Comparison of ENCODE assay signal across 2 cellular contexts in genomic region chr10:35347899-35348608, GRCh38.
TF ChIP-seq lines count a peak whose summit lies in the region.

No MANE protein-coding gene starts in this region.

TF ChIP-seq in GM23338, 12 proteins besides CTCF, POLR2A, EP300 and RAD21:
- TF ChIP-seq ZNF462 (CRISPR knock-in tag; IDR thresholded peaks at IDR 0.05): no peak
- TF ChIP-seq ETS1 (IDR thresholded peaks at IDR 0.05): no peak
- TF ChIP-seq ZNF331 (CRISPR knock-in tag; IDR thresholded peaks at IDR 0.05; ENCODE audit: low read depth): no peak
- TF ChIP-seq CREB1 (CRISPR knock-in tag; IDR thresholded peaks at IDR 0.05; ENCODE audit: low read depth): no peak
- no peak for TF ChIP-seq EZH2phosphoT487 (IDR thresholded peaks at IDR 0.05; ENCODE audit: unreplicated experiment)
- no peak for TF ChIP-seq POLR2AphosphoS5 (IDR thresholded peaks at IDR 0.05; ENCODE audit: low read depth)
- no peak for TF ChIP-seq JUNB (IDR thresholded peaks at IDR 0.05; ENCODE audit: unreplicated experiment)
- no peak for TF ChIP-seq STAT1 (IDR thresholded peaks at IDR 0.05; ENCODE audit: unreplicated experiment)
- no peak for TF ChIP-seq REST (IDR thresholded peaks at IDR 0.05; ENCODE audit: unreplicated experiment)
- no peak for TF ChIP-seq NANOG (IDR thresholded peaks at IDR 0.05; ENCODE audit: borderline replicate concordance)
- no peak for TF ChIP-seq EZH2 (IDR thresholded peaks at IDR 0.05; ENCODE audit: low read depth, unreplicated experiment)
- no peak for TF ChIP-seq ZNF114 (CRISPR knock-in tag; IDR thresholded peaks at IDR 0.05)

TF ChIP-seq in WTC11, 78 proteins besides CTCF, POLR2A, EP300 and RAD21:
- TF ChIP-seq E2F4 (CRISPR knock-in tag; IDR thresholded peaks at IDR 0.05; ENCODE audit: borderline replicate concordance, low read depth) (no peak), NFYB (CRISPR knock-in tag; conservative IDR thresholded peaks at IDR 0.05; ENCODE audit: low read depth) (no peak), JUN (CRISPR knock-in tag; IDR thresholded peaks at IDR 0.05) (no peak), ZBTB43 (CRISPR knock-in tag; IDR thresholded peaks at IDR 0.05) (no peak), RORB (CRISPR knock-in tag; IDR thresholded peaks at IDR 0.05) (no peak), ESRRA (CRISPR knock-in tag; IDR thresholded peaks at IDR 0.05; ENCODE audit: borderline replicate concordance) (no peak), IRF2 (CRISPR knock-in tag; IDR thresholded peaks at IDR 0.05; ENCODE audit: borderline replicate concordance, low read depth) (no peak), FOXJ3 (CRISPR knock-in tag; IDR thresholded peaks at IDR 0.05; ENCODE audit: borderline replicate concordance) (no peak), PREB (CRISPR knock-in tag; IDR thresholded peaks at IDR 0.05; ENCODE audit: borderline replicate concordance) (no peak), NR3C1 (CRISPR knock-in tag; conservative IDR thresholded peaks at IDR 0.05; ENCODE audit: low read depth) (no peak)
